ENCODE assay signal across 12 cellular contexts in the genomic region with DNA sequence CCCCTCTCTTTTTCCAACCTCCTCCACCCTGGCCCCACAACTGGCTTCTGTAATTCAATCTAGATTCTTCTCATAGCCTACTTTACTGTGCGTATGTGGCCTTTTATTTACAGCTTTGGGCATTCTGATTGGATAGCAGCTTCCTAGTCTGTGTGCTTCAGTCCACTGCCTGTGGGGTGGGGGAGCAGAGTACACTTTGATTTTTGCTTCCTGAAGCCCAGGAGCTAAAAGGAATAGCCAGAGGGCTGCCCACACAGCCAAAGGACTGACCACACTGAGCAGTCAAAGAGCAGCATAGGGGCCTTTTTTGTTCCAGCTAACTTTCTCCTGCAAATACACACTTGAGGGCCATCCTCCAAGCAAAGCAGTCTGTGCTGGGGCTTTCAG. TPM values are rescaled to one million over a fixed set of nuclear protein-coding genes. Genes with fewer than 3 reads are reported as not detected.
A peak's percentile ranks its signal among the peaks of the same experiment; 100 is the strongest.
DNase-seq lines count a peak whose midpoint lies in the region; ATAC-seq, FAIRE-seq and TF ChIP-seq lines count a peak whose summit lies in the region.
"Had no signal": no experiment of that assay in that cellular context is flagged by ENCODE, and none has a peak within 500 bp of the region (broad histone marks: within the 10 kb centered on the region; RNA-seq: fewer than 3 reads in every experiment).

No MANE protein-coding gene starts in this region.

- dilution Hi-C loops in keratinocyte (cut with MboI; ENCODE audit: extremely low pct_ligation_motif_present, low sequenced_read_pairs) = no loop called here

- intact Hi-C loops in activated CD8-positive, alpha-beta T cell treated with anti-CD3 and anti-CD28 coated beads for 36 hours (cut with micrococcal nuclease) = no loop called here

- H3K36me3 ChIP-seq in BLaER1 (no peaks in the 10 kb centered on the region), keratinocyte (ENCODE audit: control insufficient read depth in 2 of 2, extremely low read depth in 1 of 2, insufficient read depth in 2 of 2, low read length in 2 of 2) (peaks cover 0 to 3% of the 10 kb centered on the region in 2 experiments)

- no peak for FAIRE-seq in keratinocyte (lab: Jason Lieb, UNC)

- H3K4me2 ChIP-seq in BLaER1 = peak overlapping the region; percentile 49
- no peak overlapping the region for H3K4me2 ChIP-seq in keratinocyte (ENCODE audit: control insufficient read depth, extremely low read depth, insufficient read depth, low read depth, low read length)

- H3K4me1 ChIP-seq in BLaER1 (peaks cover 14% of the 10 kb centered on the region), keratinocyte (ENCODE audit: control insufficient read depth, extremely low read depth, insufficient read depth, low read length) (peaks cover 62% of the 10 kb centered on the region)

- H4K20me1 ChIP-seq in BLaER1 (peaks cover 9% of the 10 kb centered on the region; the same call in 1 of the 2 replicates), keratinocyte (ENCODE audit: control insufficient read depth, extremely low read depth, insufficient read depth, low read length) (no peaks in the 10 kb centered on the region)

- DNase-seq in astrocyte of the hippocampus (ENCODE audit: low read depth, low spot score) = peak; percentile 19
- DNase-seq in keratinocyte (ENCODE audit: low read depth, low spot score) = no peak
- peak; percentile 60 for DNase-seq in renal cortical epithelial cell (ENCODE audit: low read depth)
- DNase-seq in activated T-cell treated with anti-CD3 and anti-CD28 coated beads, Interleukin-2, amount 50 U/mL, for 72 hours = no peak
- no peak for DNase-seq in activated CD8-positive, alpha-beta T cell treated with anti-CD3 and anti-CD28 coated beads for 36 hours
- DNase-seq in foreskin melanocyte = no peak
- no peak for DNase-seq in stimulated activated CD4-positive, alpha-beta T cell treated with anti-CD3 and anti-CD28 coated beads, Interleukin-12 subunit alpha, Interleukin-12 subunit beta, amount 100 ng/mL, for 4 hours
- DNase-seq: activated T-cell treated with anti-CD3 and anti-CD28 coated beads, Interleukin-2, amount 50 U/mL, for 48 hours; cerebellar nuclear complex; hippocampal formation; NCI-H2171 had no signal

- peaks cover 13% of the 10 kb centered on the region for H3K79me2 ChIP-seq in keratinocyte (ENCODE audit: control insufficient read depth, insufficient read depth, low read length)

- no peaks in the 10 kb centered on the region for H3K27me3 Mint-ChIP-seq in activated T-cell treated with anti-CD3 and anti-CD28 coated beads, Interleukin-2, amount 50 U/mL, for 72 hours (ENCODE audit: low read depth)
- H3K27me3 Mint-ChIP-seq in activated CD8-positive, alpha-beta T cell treated with anti-CD3 and anti-CD28 coated beads for 36 hours = no peaks in the 10 kb centered on the region

- no peak overlapping the region for H2AFZ ChIP-seq in keratinocyte (ENCODE audit: control insufficient read depth, low read length)

- no peak for ATAC-seq in activated T-cell treated with anti-CD3 and anti-CD28 coated beads, Interleukin-2, amount 50 U/mL, for 72 hours (replicated peaks in 1 of 2)
- ATAC-seq in activated CD8-positive, alpha-beta T cell treated with anti-CD3 and anti-CD28 coated beads for 36 hours = no peak

- no peak overlapping the region for H3K27ac Mint-ChIP-seq in activated T-cell treated with anti-CD3 and anti-CD28 coated beads, Interleukin-2, amount 50 U/mL, for 72 hours
- H3K27ac Mint-ChIP-seq in activated CD8-positive, alpha-beta T cell treated with anti-CD3 and anti-CD28 coated beads for 36 hours = no peak overlapping the region

- H3K9me3 Mint-ChIP-seq in activated T-cell treated with anti-CD3 and anti-CD28 coated beads, Interleukin-2, amount 50 U/mL, for 72 hours = no peaks in the 10 kb centered on the region
- H3K9me3 Mint-ChIP-seq in activated CD8-positive, alpha-beta T cell treated with anti-CD3 and anti-CD28 coated beads for 36 hours = no peaks in the 10 kb centered on the region

- H3K9me3 ChIP-seq in BLaER1 = no peaks in the 10 kb centered on the region
- no peaks in the 10 kb centered on the region for H3K9me3 ChIP-seq in keratinocyte (ENCODE audit: control insufficient read depth, low read depth, low read length)

- H3K9ac ChIP-seq in BLaER1 (no peak overlapping the region), keratinocyte (ENCODE audit: control insufficient read depth, extremely low read depth, insufficient read depth, low read length) (no peak overlapping the region)

- no peaks in the 10 kb centered on the region for H3K36me3 Mint-ChIP-seq in activated T-cell treated with anti-CD3 and anti-CD28 coated beads, Interleukin-2, amount 50 U/mL, for 72 hours (ENCODE audit: insufficient read depth in 2 of 2)
- no peaks in the 10 kb centered on the region for H3K36me3 Mint-ChIP-seq in activated CD8-positive, alpha-beta T cell treated with anti-CD3 and anti-CD28 coated beads for 36 hours (ENCODE audit: low read depth)

- H3K27me3 ChIP-seq in BLaER1 = no peaks in the 10 kb centered on the region
- H3K27me3 ChIP-seq in keratinocyte (ENCODE audit: control insufficient read depth, extremely low read depth, insufficient read depth, low read length) = no peaks in the 10 kb centered on the region

- POLR2A ChIA-PET in activated CD8-positive, alpha-beta T cell treated with anti-CD3 and anti-CD28 coated beads for 36 hours (lab: Charles Lee) = interaction anchor here (0.6 to 1.5 kb wide), 2 partner anchors 10 to 25 kb away, joined by 3 to 5 read pairs; no protein-coding TSS in a partner anchor

- H3K4me3 ChIP-seq in BLaER1 (no peak overlapping the region), keratinocyte (ENCODE audit: control insufficient read depth in 2 of 3, extremely low read depth in 1 of 3, insufficient read depth in 2 of 3, low read depth in 1 of 3, low read length in 3 of 3) (no peak overlapping the region)

- no peaks in the 10 kb centered on the region for H3K9me1 ChIP-seq in keratinocyte (ENCODE audit: control insufficient read depth, extremely low read depth, insufficient read depth, low read length)

- CTCF ChIA-PET in activated CD8-positive, alpha-beta T cell treated with anti-CD3 and anti-CD28 coated beads for 36 hours (lab: Charles Lee) = interaction anchor here (1.4 to 1.8 kb wide), 2 partner anchors 33 to 44 kb away, joined by 5 to 6 read pairs; no protein-coding TSS in a partner anchor

- no peaks in the 10 kb centered on the region for H3K4me1 Mint-ChIP-seq in activated T-cell treated with anti-CD3 and anti-CD28 coated beads, Interleukin-2, amount 50 U/mL, for 72 hours (ENCODE audit: low read depth)
- no peaks in the 10 kb centered on the region for H3K4me1 Mint-ChIP-seq in activated CD8-positive, alpha-beta T cell treated with anti-CD3 and anti-CD28 coated beads for 36 hours (ENCODE audit: low read depth)

- TF ChIP-seq CTCF in keratinocyte (optimal IDR thresholded peaks at IDR 0.05 in 1 of 3, IDR thresholded peaks at IDR 0.05 in 1 of 3, conservative IDR thresholded peaks at IDR 0.05 in 1 of 3; ENCODE audit: extremely low read depth in 1 of 3, insufficient read depth in 2 of 3, low read length in 3 of 3) = no peak
- TF ChIP-seq CTCF in activated CD8-positive, alpha-beta T cell treated with anti-CD3 and anti-CD28 coated beads for 36 hours (IDR thresholded peaks at IDR 0.05) = no peak

- H3K27ac ChIP-seq in BLaER1 (no peak overlapping the region), keratinocyte (ENCODE audit: control insufficient read depth, insufficient read depth, low read length) (peak overlapping the region; percentile 81)

- no peak overlapping the region for H3K4me3 Mint-ChIP-seq in activated T-cell treated with anti-CD3 and anti-CD28 coated beads, Interleukin-2, amount 50 U/mL, for 72 hours
- H3K4me3 Mint-ChIP-seq in activated CD8-positive, alpha-beta T cell treated with anti-CD3 and anti-CD28 coated beads for 36 hours = no peak overlapping the region

RNA-seq across cellular contexts. Expression of gene RUSC2, which starts 30.5 kb away (rescaled TPM):
- 4.2 to 7.9 TPM (median 6.3 TPM) in 3 replicates for polyA plus RNA-seq in keratinocyte
- 1.8 TPM for polyA plus RNA-seq in keratinocyte (2011; ENCODE audit: low read depth)
- 4.0 and 5.0 TPM in 2 replicates for polyA plus RNA-seq in keratinocyte (2011; cell fraction: cytosol; rRNA removed)
- polyA plus RNA-seq in keratinocyte (2011; cell fraction: nucleus; rRNA removed) = 15.7 and 21.6 TPM in 2 replicates
- 4.4 and 8.1 TPM in 2 replicates for polyA plus RNA-seq in keratinocyte (2012; ENCODE audit: low replicate concordance)
- 30.9 to 43.2 TPM (median 32.3 TPM) in 3 replicates for polyA minus RNA-seq in keratinocyte
- polyA minus RNA-seq in keratinocyte (2011; cell fraction: cytosol; rRNA and poly(A)+ RNA removed) = 14.2 TPM
- 17.0 and 18.2 TPM in 2 replicates for polyA minus RNA-seq in keratinocyte (2011; cell fraction: nucleus; rRNA and poly(A)+ RNA removed)
- 20.8 and 42.4 TPM in 2 replicates for total RNA-seq in renal cortical epithelial cell
- total RNA-seq in activated T-cell treated with anti-CD3 and anti-CD28 coated beads, Interleukin-2, amount 50 U/mL, for 72 hours = 1 to 10 TPM; 3.8 to 5.3 TPM
- total RNA-seq in activated CD8-positive, alpha-beta T cell treated with anti-CD3 and anti-CD28 coated beads for 36 hours = 1 to 10 TPM; 1.3 to 1.7 TPM

Comparison
In these comparisons a context has a peak if more than half of its experiments do, and no peak if none do; other contexts are left out.
1. DNase-seq: peak in astrocyte of the hippocampus (single experiment) and renal cortical epithelial cell (single experiment); none in keratinocyte (single experiment), activated T-cell treated with anti-CD3 and anti-CD28 coated beads, Interleukin-2, amount 50 U/mL, for 72 hours (0 of 2), activated CD8-positive, alpha-beta T cell treated with anti-CD3 and anti-CD28 coated beads for 36 hours (single experiment), foreskin melanocyte (single experiment) and stimulated activated CD4-positive, alpha-beta T cell treated with anti-CD3 and anti-CD28 coated beads, Interleukin-12 subunit alpha, Interleukin-12 subunit beta, amount 100 ng/mL, for 4 hours (single experiment).